13 cellular contexts compared by ENCODE assay signal in the genomic region with DNA sequence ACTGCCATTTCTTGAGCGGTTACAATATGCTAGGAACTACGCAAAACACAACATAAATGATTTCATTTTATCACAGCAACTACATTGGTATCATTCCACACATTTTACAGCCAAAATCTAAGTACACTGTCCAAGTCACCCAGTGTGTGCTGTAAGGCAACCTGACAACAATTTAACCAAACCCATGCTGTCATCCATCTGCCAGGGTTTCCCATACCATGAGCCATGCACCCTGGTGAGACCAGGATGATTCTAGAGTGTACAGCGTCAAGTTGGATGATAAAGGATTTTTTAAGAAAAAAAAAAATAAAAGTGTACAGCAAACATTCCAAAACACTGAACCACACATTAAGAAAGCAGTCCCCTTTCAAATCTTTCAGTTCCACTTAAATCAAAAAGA. TPM values are rescaled to one million over a fixed set of nuclear protein-coding genes. Genes with fewer than 3 reads are reported as not detected.
"Had no signal": no experiment of that assay in that cellular context is flagged by ENCODE, and none has a peak within 500 bp of the region (broad histone marks: within the 10 kb centered on the region; RNA-seq: fewer than 3 reads in every experiment).

No MANE protein-coding gene starts in this region.

- H3K4me3 ChIP-seq: breast epithelium, heart left ventricle, left lung, ovary had no signal

- H3K4me3 Mint-ChIP-seq: neural crest cell had no signal

- H3K27me3 ChIP-seq: breast epithelium, heart left ventricle, left lung, ovary had no signal

- H3K27ac ChIP-seq: breast epithelium, heart left ventricle, left lung, ovary had no signal

- DNase-seq: activated CD4-positive, CD25-positive, alpha-beta regulatory T cell; activated naive CD4-positive, alpha-beta T cell treated with anti-CD3 and anti-CD28 coated beads, Interleukin-2, amount 50 U/mL, for 16 hours; amygdala; effector CD4-positive, alpha-beta T cell; heart left ventricle; left lung; mesenchymal stem cell; ovary; stimulated activated CD4-positive, alpha-beta T cell treated with anti-CD3 and anti-CD28 coated beads, Interleukin-2, amount 100 ng/mL, for 48 hours; T-helper 2 cell had no signal

- H3K36me3 ChIP-seq: breast epithelium, heart left ventricle, ovary had no signal

- H3K9me3 Mint-ChIP-seq: neural crest cell had no signal

- H3K9me3 ChIP-seq: breast epithelium, heart left ventricle, left lung, ovary had no signal

- ATAC-seq: left lung had no signal

- H3K4me1 ChIP-seq: breast epithelium had no signal

RNA-seq across cellular contexts. Expression of gene PIK3AP1, which starts 52.9 kb away (rescaled TPM):
- polyA plus RNA-seq: keratinocyte had no signal
